In genomic region chr17:2192367-2193028, GRCh38 we compare ENCODE assay signal across 8 cellular contexts.
DNase-seq lines count a peak whose midpoint lies in the region; ATAC-seq and TF ChIP-seq lines count a peak whose summit lies in the region.

No MANE protein-coding gene starts in this region.

- ATAC-seq in GM18909 (IDR thresholded peaks at IDR 0.05; ENCODE audit: poor library complexity, unreplicated experiment) (peak; percentile 68), GM21576 (IDR thresholded peaks at IDR 0.05; ENCODE audit: unreplicated experiment) (no peak)

- peak overlapping the region; percentile 85 to 96 (median 90) for H3K27ac Mint-ChIP-seq in immature natural killer cell

- H3K27me3 Mint-ChIP-seq in immature natural killer cell (ENCODE audit: low read depth in 3 of 3), result peaks cover 2 to 4% (median 2%) of the 10 kb centered on the region in 3 donors

- H3K4me1 Mint-ChIP-seq in immature natural killer cell, result peaks cover 81 to 85% of the 10 kb centered on the region in 2 donors

- H3K4me3 Mint-ChIP-seq in immature natural killer cell, result peak overlapping the region; percentile 71 to 84 (median 81)

- H3K36me3 Mint-ChIP-seq in immature natural killer cell, result peaks cover 10 to 22% (median 21%) of the 10 kb centered on the region in 3 donors

- no peaks in the 10 kb centered on the region for H3K9me3 Mint-ChIP-seq in immature natural killer cell

- DNase-seq in activated effector memory CD4-positive, alpha-beta T cell treated with Interleukin-2 at 50 U/mL for 16 hours, result peak; percentile 40
- DNase-seq in immature natural killer cell (peak; percentile 75 to 76 (median 75)), globus pallidus (ENCODE audit: low spot score) (no peak), NCI-H1694 (lab: John Stamatoyannopoulos, UW) (no peak)
- DNase-seq in stimulated activated CD8-positive, alpha-beta memory T cell treated with anti-CD3 and anti-CD28 coated beads, Interleukin-4, amount 100 ng/mL, for 24 hours (ENCODE audit: low read depth), result peak; percentile 57

TF ChIP-seq in PFSK-1, 5 proteins besides CTCF, POLR2A, EP300 and RAD21:
- TF ChIP-seq POLR2AphosphoS5 (IDR thresholded peaks at IDR 0.05; ENCODE audit: low read depth, low read length) (peak; percentile 68), TAF1 (IDR thresholded peaks at IDR 0.05; ENCODE audit: borderline replicate concordance, insufficient read depth, low read length) (0 out of 2 replicates have a peak, but pooled peaks have one; percentile 17), SIN3A (IDR thresholded peaks at IDR 0.05; ENCODE audit: borderline replicate concordance, insufficient read depth, low read length) (peak; percentile 70; the same call in 1 of the 2 replicates), FOXP2 (optimal IDR thresholded peaks at IDR 0.05; ENCODE audit: borderline replicate concordance, extremely low read depth, extremely low read length, insufficient read depth) (no peak)
- TF ChIP-seq, protein P1, sequence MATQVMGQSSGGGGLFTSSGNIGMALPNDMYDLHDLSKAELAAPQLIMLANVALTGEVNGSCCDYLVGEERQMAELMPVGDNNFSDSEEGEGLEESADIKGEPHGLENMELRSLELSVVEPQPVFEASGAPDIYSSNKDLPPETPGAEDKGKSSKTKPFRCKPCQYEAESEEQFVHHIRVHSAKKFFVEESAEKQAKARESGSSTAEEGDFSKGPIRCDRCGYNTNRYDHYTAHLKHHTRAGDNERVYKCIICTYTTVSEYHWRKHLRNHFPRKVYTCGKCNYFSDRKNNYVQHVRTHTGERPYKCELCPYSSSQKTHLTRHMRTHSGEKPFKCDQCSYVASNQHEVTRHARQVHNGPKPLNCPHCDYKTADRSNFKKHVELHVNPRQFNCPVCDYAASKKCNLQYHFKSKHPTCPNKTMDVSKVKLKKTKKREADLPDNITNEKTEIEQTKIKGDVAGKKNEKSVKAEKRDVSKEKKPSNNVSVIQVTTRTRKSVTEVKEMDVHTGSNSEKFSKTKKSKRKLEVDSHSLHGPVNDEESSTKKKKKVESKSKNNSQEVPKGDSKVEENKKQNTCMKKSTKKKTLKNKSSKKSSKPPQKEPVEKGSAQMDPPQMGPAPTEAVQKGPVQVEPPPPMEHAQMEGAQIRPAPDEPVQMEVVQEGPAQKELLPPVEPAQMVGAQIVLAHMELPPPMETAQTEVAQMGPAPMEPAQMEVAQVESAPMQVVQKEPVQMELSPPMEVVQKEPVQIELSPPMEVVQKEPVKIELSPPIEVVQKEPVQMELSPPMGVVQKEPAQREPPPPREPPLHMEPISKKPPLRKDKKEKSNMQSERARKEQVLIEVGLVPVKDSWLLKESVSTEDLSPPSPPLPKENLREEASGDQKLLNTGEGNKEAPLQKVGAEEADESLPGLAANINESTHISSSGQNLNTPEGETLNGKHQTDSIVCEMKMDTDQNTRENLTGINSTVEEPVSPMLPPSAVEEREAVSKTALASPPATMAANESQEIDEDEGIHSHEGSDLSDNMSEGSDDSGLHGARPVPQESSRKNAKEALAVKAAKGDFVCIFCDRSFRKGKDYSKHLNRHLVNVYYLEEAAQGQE (IDR thresholded peaks at IDR 0.05; ENCODE audit: insufficient read depth in 1 of 2, low read depth in 2 of 2, low read length in 2 of 2), result peak in 1 of 2 experiments; percentile 58; a peak in 1 of 4 replicates

Comparison
In these comparisons a context has a peak if more than half of its experiments do, and no peak if none do; other contexts are left out.
1. DNase-seq: peak in activated effector memory CD4-positive, alpha-beta T cell treated with Interleukin-2 at 50 U/mL for 16 hours (single experiment), immature natural killer cell (3 of 3) and stimulated activated CD8-positive, alpha-beta memory T cell treated with anti-CD3 and anti-CD28 coated beads, Interleukin-4, amount 100 ng/mL, for 24 hours (single experiment); none in globus pallidus (single experiment) and NCI-H1694 (single experiment).